In the genomic region with DNA sequence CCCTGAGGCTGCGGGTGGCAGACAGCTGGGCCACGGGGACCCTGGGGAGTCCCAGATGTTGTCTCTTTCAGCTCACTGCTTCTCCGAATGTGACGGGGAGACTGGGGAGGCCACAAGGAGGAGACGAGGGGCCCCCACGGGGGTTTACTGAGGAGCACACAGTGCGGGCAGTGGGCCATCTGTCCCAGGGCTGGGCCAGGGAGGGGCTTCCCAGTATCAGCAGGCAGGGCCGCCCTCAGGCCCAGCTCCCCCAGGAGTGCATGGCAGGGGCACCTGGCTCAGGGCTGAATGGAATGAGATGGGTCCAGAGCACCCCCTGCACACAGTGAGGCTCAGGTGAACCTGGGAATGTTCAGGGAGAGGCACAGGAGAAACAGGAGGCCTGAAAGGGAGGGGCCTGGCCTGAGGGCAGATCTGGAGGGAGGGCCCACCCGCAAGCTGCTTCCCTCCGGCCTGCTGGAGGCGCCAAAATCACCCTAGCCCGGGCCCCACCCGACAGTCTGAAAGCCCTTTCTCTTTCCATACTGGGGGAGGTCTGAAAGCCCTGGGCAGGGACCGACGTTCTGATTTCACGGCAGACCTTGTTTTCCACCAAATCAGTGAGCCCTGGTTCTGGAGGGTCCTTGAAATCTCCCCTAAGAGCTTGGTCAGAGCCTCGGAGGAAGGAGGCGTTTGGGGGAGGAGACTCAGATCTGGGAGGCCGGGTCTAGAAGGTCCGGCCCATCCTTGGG, we compare ENCODE assay signal across 8 cellular contexts. TPM values are rescaled to one million over a fixed set of nuclear protein-coding genes. Genes with fewer than 3 reads are reported as not detected.
DNase-seq lines count a peak whose midpoint lies in the region; ATAC-seq and TF ChIP-seq lines count a peak whose summit lies in the region.

No MANE protein-coding gene starts in this region.

- H2AFZ ChIP-seq in OCI-LY7 (ENCODE audit: low read length) = no peak overlapping the region

- no peaks in the 10 kb centered on the region for H3K27me3 ChIP-seq in ovary

- TF ChIP-seq EP300 in ovary (IDR thresholded peaks at IDR 0.05) = no peak

- H3K4me3 ChIP-seq in OCI-LY7 (ENCODE audit: low read depth, low read length, poor library complexity, severe bottlenecking) = peak overlapping the region; percentile 78
- no peak overlapping the region for H3K4me3 ChIP-seq in ovary

- POLR2A ChIA-PET in OCI-LY7 (lab: Charles Lee) = interaction anchor here (0.6 to 7.4 kb wide), 30 partner anchors 6 to 1403 kb away, joined by 3 to 201 read pairs (median 7); partner anchors contain the start of gene PTMA

- CTCF ChIA-PET in OCI-LY7 (lab: Charles Lee; ENCODE audit: unreplicated experiment) = interaction anchor here (0.5 to 6.4 kb wide), 13 partner anchors 10 to 1649 kb away, joined by 3 to 136 read pairs (median 4); no protein-coding TSS in a partner anchor

- WGBS in ovary, 3 donors = 19 to 39% (median 21%) methylated on average over 20 of the region's 20 CpGs

- H3K36me3 ChIP-seq in OCI-LY7 (ENCODE audit: insufficient read depth, low read length) (no peaks in the 10 kb centered on the region), ovary (no peaks in the 10 kb centered on the region)

- intact Hi-C loops in OCI-LY7 (cut with micrococcal nuclease; ENCODE audit: unreplicated experiment) (loop anchor here (5.0 to 10.0 kb wide), 3 partner anchors 160 to 278 kb away; partner anchors contain the start of genes B3GNT7 and NCL), ovary (cut with DNase I) (no loop called here)

- ATAC-seq in GM19438 (IDR thresholded peaks at IDR 0.05; ENCODE audit: low read depth, unreplicated experiment) (peak; percentile 53), HG03378 (IDR thresholded peaks at IDR 0.05; ENCODE audit: unreplicated experiment) (peak; percentile 43)

- no peak for TF ChIP-seq POLR2A in erythroblast (IDR thresholded peaks at IDR 0.05; ENCODE audit: low read length)
- TF ChIP-seq POLR2A in ovary (IDR thresholded peaks at IDR 0.05) = no peak

- BruUV-seq in OCI-LY7 (replicated peaks; lab: Mats Ljungman, UMichigan) = no TSS peak

- H3K27ac ChIP-seq in OCI-LY7 (ENCODE audit: low read depth, low read length, poor library complexity, severe bottlenecking) (peak overlapping the region; percentile 99), ovary (peak overlapping the region; percentile 2 to 67)

- DNase-seq in ELF-1 (ENCODE audit: low read depth, low spot score) = peak; percentile 91
- peak; percentile 99 for DNase-seq in OCI-LY7 (ENCODE audit: low spot score)
- peak; percentile 76 to 81 for DNase-seq in erythroblast (lab: John Stamatoyannopoulos, UW)
- DNase-seq in ovary = peak in 4 of 5 donors; percentile 46 to 71 (median 59)
- no peak for DNase-seq in DMS114 treated with DMSO at 0.1 percent for 48 hours (lab: John Stamatoyannopoulos, UW; ENCODE audit: unreplicated experiment)
- DNase-seq in cerebellum (ENCODE audit: low spot score) = no peak

- no peaks in the 10 kb centered on the region for H3K9me2 ChIP-seq in OCI-LY7 (ENCODE audit: insufficient read depth, low read length)

- TF ChIP-seq CTCF in OCI-LY7 (conservative IDR thresholded peaks at IDR 0.05; ENCODE audit: low read length) (peak; percentile 74), ovary (IDR thresholded peaks at IDR 0.05) (no peak)

- H4K20me1 ChIP-seq in OCI-LY7 (ENCODE audit: insufficient read depth, low read length) = no peaks in the 10 kb centered on the region

- H3K4me2 ChIP-seq in OCI-LY7 (ENCODE audit: low read length) = peak overlapping the region; percentile 97

- H3K4me1 ChIP-seq in OCI-LY7 (ENCODE audit: insufficient read depth, low read length, poor library complexity, severe bottlenecking) = peaks cover 92% of the 10 kb centered on the region
- H3K4me1 ChIP-seq in ovary (ENCODE audit: insufficient read depth) = peaks cover 3% of the 10 kb centered on the region

- H3K9me3 ChIP-seq in OCI-LY7 (ENCODE audit: low read length) = no peaks in the 10 kb centered on the region
- H3K9me3 ChIP-seq in ovary = no peaks in the 10 kb centered on the region

- H3K79me2 ChIP-seq in OCI-LY7 (ENCODE audit: insufficient read depth, low read depth, low read length) = no peaks in the 10 kb centered on the region

RNA-seq across cellular contexts. Expression of gene PTMA, which starts 35.5 kb away (rescaled TPM):
- total RNA-seq in OCI-LY7 (2014; rRNA removed; shearing (Covaris generic)) = 2,780 and 3,271 TPM in 2 replicates
- total RNA-seq in OCI-LY7 (2022) (3,053 and 3,088 TPM in 2 replicates), ovary (1,000 to 10,000 TPM in 2 of 7 donors, 100 to 1,000 TPM in 5; 755 to 1,301 (median 902) TPM), cerebellum (478 TPM)
- polyA plus RNA-seq in ovary = 1,000 to 10,000 TPM; 1,827 to 1,991 TPM

Comparison
In these comparisons a context has a peak if more than half of its experiments do, and no peak if none do; other contexts are left out.
1. DNase-seq: peak in ELF-1 (single experiment), OCI-LY7 (single experiment), erythroblast (2 of 2) and ovary (4 of 5); none in DMS114 treated with DMSO at 0.1 percent for 48 hours (single experiment) and cerebellum (single experiment).